In genomic region chr17:60599620-60600489, GRCh38 we compare ENCODE assay signal across 8 cellular contexts. TPM values are rescaled to one million over a fixed set of nuclear protein-coding genes. Genes with fewer than 3 reads are reported as not detected.
A peak's percentile ranks its signal among the peaks of the same experiment; 100 is the strongest.
DNase-seq lines count a peak whose midpoint lies in the region; ATAC-seq and TF ChIP-seq lines count a peak whose summit lies in the region.

TSS of gene PPM1D (plus strand) at chr17:60600193. CDS start at chr17:60600415, 222 bp downstream.

- peaks cover 43% of the 10 kb centered on the region for H3K79me2 ChIP-seq in GM23338 (replicated peaks; ENCODE audit: insufficient read depth)

- H3K9me2 ChIP-seq in GM23338 (ENCODE audit: insufficient read depth): no peaks in the 10 kb centered on the region

- H3K27me3 Mint-ChIP-seq in GM23338 (ENCODE audit: insufficient read depth, low read depth, poor library complexity): peaks cover 14% of the 10 kb centered on the region

- H3K4me3 Mint-ChIP-seq in GM23338: peak within 1 kb of the TSS; percentile 95

- H3K27me3 ChIP-seq in GM23338 (ENCODE audit: insufficient read depth): no peaks in the 10 kb centered on the region
- no peaks in the 10 kb centered on the region for H3K27me3 ChIP-seq in esophagus squamous epithelium

- intact Hi-C loops in esophagus squamous epithelium (cut with DNase I): no loop called here

- H3K27ac ChIP-seq in GM23338 (ENCODE audit: low read depth): peak within 1 kb of the TSS; percentile 100
- H3K27ac ChIP-seq in esophagus squamous epithelium: peak within 1 kb of the TSS; percentile 94 to 98 (median 98)

- peaks cover 17% of the 10 kb centered on the region for H3K4me1 Mint-ChIP-seq in GM23338

- ATAC-seq in GM23338: peak; percentile 89

- peak within 1 kb of the TSS; percentile 64; the same call in 1 of the 2 replicates for H2AFZ ChIP-seq in GM23338

- peak in 3 of 4 donors; percentile 59 to 97 (median 92) for TF ChIP-seq POLR2A in esophagus squamous epithelium (IDR thresholded peaks at IDR 0.05)

- TF ChIP-seq CTCF in GM23338 (conservative IDR thresholded peaks at IDR 0.05; ENCODE audit: low read depth in 2 of 2) (no peak), esophagus squamous epithelium (IDR thresholded peaks at IDR 0.05) (peak in 3 of 6 experiments; percentile 21 to 35 (median 25))

- no peaks in the 10 kb centered on the region for H3F3A ChIP-seq in GM23338 (replicated peaks; ENCODE audit: low read depth)

- no peaks in the 10 kb centered on the region for H3K36me3 Mint-ChIP-seq in GM23338 (ENCODE audit: low read depth)

- no peaks in the 10 kb centered on the region for H3K9me3 ChIP-seq in esophagus squamous epithelium

- H3K4me2 ChIP-seq in GM23338: peak within 1 kb of the TSS; percentile 84

- H3K9me3 Mint-ChIP-seq in GM23338: no peaks in the 10 kb centered on the region

- peak within 1 kb of the TSS; percentile 67 for H3K4me3 ChIP-seq in GM23338
- H3K4me3 ChIP-seq in esophagus squamous epithelium: peak within 1 kb of the TSS; percentile 78 to 94 (median 84)

- H4K20me1 ChIP-seq in GM23338 (replicated peaks; ENCODE audit: insufficient read depth): no peaks in the 10 kb centered on the region; the same call in 1 of the 2 replicates

- 0% methylated on average over 12 of the region's 83 CpGs; no CpG with 5 or more reads in 1 of the 2 donors for WGBS in esophagus squamous epithelium, 2 donors

- DNase-seq in Daoy (ENCODE audit: low read depth): peak; percentile 99
- peak; percentile 100 for DNase-seq in GM23338 (ENCODE audit: low spot score)
- DNase-seq in Kasumi-1 (lab: John Stamatoyannopoulos, UW): peak; percentile 100
- peak; percentile 99 for DNase-seq in RKO (ENCODE audit: low spot score)
- DNase-seq in activated T-helper 1 cell treated with Interleukin-2 at 50 U/mL for 16 hours (ENCODE audit: low read depth): peak; percentile 96
- DNase-seq in esophagus squamous epithelium (lab: John Stamatoyannopoulos, UW): peak; percentile 92
- peak; percentile 99 for DNase-seq in myocyte (ENCODE audit: low read depth)
- peak; percentile 95 to 98 for DNase-seq in stimulated activated CD8-positive, alpha-beta memory T cell treated with anti-CD3 and anti-CD28 coated beads, Interleukin-7, amount 100 ng/mL, for 4 hours (ENCODE audit: low read depth in 2 of 2)

- peaks cover 5% of the 10 kb centered on the region; the same call in 1 of the 2 replicates for H3K4me1 ChIP-seq in GM23338 (ENCODE audit: insufficient read depth)
- peaks cover 0 to 50% (median 24%) of the 10 kb centered on the region in 3 donors for H3K4me1 ChIP-seq in esophagus squamous epithelium

- no peaks in the 10 kb centered on the region for H3K36me3 ChIP-seq in GM23338 (ENCODE audit: insufficient read depth)
- no peaks in the 10 kb centered on the region for H3K36me3 ChIP-seq in esophagus squamous epithelium

- H3K27ac Mint-ChIP-seq in GM23338: peak within 1 kb of the TSS; percentile 100

TF ChIP-seq in GM23338, 12 proteins besides CTCF, POLR2A, EP300 and RAD21:
- TF ChIP-seq ZNF114 (CRISPR knock-in tag; IDR thresholded peaks at IDR 0.05): no peak
- TF ChIP-seq STAT1 (IDR thresholded peaks at IDR 0.05; ENCODE audit: unreplicated experiment): no peak
- TF ChIP-seq REST (IDR thresholded peaks at IDR 0.05; ENCODE audit: unreplicated experiment): no peak
- TF ChIP-seq POLR2AphosphoS5 (IDR thresholded peaks at IDR 0.05; ENCODE audit: low read depth): peak; percentile 100
- TF ChIP-seq CREB1 (CRISPR knock-in tag; IDR thresholded peaks at IDR 0.05; ENCODE audit: low read depth): peak; percentile 92
TF ChIP-seq in GM23338: peak in this region for 2.

RNA-seq across cellular contexts. Expression of gene PPM1D, which starts in this region (rescaled TPM):
- total RNA-seq in Daoy (2014; rRNA removed; shearing (Covaris generic)): 6.5 and 12.2 TPM in 2 replicates
- total RNA-seq in GM23338 (2014; rRNA removed; shearing (Covaris generic)): 13.3 and 13.7 TPM in 2 replicates
- polyA plus RNA-seq in GM23338 (2016; fragmentation: Nextera tagmentation; extraction: Ambion mirVana): 7.8 and 7.9 TPM in 2 replicates
- 10 to 100 TPM in 3 of 4 donors, 1 to 10 TPM in 1; 6.6 to 11.3 (median 10.6) TPM for total RNA-seq in esophagus squamous epithelium
- 9.2 and 9.7 TPM in 2 replicates for total RNA-seq in myocyte
- 5.5 TPM for polyA plus RNA-seq in myocyte (2012)

Comparison
In these comparisons a context has a peak if more than half of its experiments do, and no peak if none do; other contexts are left out.
1. Peak in every context shown above with its lines: DNase-seq, ATAC-seq, H3K4me3 ChIP-seq and H3K27ac ChIP-seq.